In the genomic region with DNA sequence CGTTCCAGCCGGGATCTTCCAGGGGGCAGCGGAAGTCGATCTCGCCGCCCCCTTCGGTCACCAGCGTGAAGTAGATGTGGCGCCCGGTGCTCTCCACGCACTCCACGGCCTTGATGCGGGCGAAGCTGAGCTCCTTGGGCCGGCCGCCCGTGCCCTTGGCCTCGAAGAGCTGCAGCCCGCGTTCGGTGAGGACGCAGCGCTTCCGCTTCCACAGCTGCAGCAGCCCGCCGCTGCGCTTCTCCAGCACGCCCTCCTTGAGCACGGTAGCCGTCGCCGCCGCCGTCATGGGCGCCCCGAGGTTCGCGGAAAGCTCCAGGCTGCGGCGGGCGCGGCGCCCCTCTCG, we compare ENCODE assay signal across 2 cellular contexts.
TF ChIP-seq lines count a peak whose summit lies in the region.

No MANE protein-coding gene starts in this region.

TF ChIP-seq in GM23338, 12 proteins besides CTCF, POLR2A, EP300 and RAD21 (continued from another document):
- TF ChIP-seq, protein P1, sequence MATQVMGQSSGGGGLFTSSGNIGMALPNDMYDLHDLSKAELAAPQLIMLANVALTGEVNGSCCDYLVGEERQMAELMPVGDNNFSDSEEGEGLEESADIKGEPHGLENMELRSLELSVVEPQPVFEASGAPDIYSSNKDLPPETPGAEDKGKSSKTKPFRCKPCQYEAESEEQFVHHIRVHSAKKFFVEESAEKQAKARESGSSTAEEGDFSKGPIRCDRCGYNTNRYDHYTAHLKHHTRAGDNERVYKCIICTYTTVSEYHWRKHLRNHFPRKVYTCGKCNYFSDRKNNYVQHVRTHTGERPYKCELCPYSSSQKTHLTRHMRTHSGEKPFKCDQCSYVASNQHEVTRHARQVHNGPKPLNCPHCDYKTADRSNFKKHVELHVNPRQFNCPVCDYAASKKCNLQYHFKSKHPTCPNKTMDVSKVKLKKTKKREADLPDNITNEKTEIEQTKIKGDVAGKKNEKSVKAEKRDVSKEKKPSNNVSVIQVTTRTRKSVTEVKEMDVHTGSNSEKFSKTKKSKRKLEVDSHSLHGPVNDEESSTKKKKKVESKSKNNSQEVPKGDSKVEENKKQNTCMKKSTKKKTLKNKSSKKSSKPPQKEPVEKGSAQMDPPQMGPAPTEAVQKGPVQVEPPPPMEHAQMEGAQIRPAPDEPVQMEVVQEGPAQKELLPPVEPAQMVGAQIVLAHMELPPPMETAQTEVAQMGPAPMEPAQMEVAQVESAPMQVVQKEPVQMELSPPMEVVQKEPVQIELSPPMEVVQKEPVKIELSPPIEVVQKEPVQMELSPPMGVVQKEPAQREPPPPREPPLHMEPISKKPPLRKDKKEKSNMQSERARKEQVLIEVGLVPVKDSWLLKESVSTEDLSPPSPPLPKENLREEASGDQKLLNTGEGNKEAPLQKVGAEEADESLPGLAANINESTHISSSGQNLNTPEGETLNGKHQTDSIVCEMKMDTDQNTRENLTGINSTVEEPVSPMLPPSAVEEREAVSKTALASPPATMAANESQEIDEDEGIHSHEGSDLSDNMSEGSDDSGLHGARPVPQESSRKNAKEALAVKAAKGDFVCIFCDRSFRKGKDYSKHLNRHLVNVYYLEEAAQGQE (IDR thresholded peaks at IDR 0.05; ENCODE audit: unreplicated experiment): no peak
- TF ChIP-seq CREB1 (CRISPR knock-in tag; IDR thresholded peaks at IDR 0.05; ENCODE audit: low read depth): no peak
- no peak for TF ChIP-seq EZH2phosphoT487 (IDR thresholded peaks at IDR 0.05; ENCODE audit: unreplicated experiment)
- TF ChIP-seq JUNB (IDR thresholded peaks at IDR 0.05; ENCODE audit: unreplicated experiment): no peak
- TF ChIP-seq, protein P2, sequence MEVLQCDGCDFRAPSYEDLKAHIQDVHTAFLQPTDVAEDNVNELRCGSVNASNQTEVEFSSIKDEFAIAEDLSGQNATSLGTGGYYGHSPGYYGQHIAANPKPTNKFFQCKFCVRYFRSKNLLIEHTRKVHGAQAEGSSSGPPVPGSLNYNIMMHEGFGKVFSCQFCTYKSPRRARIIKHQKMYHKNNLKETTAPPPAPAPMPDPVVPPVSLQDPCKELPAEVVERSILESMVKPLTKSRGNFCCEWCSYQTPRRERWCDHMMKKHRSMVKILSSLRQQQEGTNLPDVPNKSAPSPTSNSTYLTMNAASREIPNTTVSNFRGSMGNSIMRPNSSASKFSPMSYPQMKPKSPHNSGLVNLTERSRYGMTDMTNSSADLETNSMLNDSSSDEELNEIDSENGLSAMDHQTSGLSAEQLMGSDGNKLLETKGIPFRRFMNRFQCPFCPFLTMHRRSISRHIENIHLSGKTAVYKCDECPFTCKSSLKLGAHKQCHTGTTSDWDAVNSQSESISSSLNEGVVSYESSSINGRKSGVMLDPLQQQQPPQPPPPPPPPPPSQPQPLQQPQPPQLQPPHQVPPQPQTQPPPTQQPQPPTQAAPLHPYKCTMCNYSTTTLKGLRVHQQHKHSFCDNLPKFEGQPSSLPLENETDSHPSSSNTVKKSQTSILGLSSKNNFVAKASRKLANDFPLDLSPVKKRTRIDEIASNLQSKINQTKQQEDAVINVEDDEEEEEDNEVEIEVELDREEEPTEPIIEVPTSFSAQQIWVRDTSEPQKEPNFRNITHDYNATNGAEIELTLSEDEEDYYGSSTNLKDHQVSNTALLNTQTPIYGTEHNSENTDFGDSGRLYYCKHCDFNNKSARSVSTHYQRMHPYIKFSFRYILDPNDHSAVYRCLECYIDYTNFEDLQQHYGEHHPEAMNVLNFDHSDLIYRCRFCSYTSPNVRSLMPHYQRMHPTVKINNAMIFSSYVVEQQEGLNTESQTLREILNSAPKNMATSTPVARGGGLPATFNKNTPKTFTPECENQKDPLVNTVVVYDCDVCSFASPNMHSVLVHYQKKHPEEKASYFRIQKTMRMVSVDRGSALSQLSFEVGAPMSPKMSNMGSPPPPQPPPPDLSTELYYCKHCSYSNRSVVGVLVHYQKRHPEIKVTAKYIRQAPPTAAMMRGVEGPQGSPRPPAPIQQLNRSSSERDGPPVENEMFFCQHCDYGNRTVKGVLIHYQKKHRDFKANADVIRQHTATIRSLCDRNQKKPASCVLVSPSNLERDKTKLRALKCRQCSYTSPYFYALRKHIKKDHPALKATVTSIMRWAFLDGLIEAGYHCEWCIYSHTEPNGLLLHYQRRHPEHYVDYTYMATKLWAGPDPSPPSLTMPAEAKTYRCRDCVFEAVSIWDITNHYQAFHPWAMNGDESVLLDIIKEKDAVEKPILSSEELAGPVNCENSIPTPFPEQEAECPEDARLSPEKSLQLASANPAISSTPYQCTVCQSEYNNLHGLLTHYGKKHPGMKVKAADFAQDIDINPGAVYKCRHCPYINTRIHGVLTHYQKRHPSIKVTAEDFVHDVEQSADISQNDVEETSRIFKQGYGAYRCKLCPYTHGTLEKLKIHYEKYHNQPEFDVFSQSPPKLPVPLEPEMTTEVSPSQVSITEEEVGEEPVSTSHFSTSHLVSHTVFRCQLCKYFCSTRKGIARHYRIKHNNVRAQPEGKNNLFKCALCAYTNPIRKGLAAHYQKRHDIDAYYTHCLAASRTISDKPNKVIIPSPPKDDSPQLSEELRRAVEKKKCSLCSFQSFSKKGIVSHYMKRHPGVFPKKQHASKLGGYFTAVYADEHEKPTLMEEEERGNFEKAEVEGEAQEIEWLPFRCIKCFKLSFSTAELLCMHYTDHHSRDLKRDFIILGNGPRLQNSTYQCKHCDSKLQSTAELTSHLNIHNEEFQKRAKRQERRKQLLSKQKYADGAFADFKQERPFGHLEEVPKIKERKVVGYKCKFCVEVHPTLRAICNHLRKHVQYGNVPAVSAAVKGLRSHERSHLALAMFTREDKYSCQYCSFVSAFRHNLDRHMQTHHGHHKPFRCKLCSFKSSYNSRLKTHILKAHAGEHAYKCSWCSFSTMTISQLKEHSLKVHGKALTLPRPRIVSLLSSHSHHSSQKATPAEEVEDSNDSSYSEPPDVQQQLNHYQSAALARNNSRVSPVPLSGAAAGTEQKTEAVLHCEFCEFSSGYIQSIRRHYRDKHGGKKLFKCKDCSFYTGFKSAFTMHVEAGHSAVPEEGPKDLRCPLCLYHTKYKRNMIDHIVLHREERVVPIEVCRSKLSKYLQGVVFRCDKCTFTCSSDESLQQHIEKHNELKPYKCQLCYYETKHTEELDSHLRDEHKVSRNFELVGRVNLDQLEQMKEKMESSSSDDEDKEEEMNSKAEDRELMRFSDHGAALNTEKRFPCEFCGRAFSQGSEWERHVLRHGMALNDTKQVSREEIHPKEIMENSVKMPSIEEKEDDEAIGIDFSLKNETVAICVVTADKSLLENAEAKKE (CRISPR knock-in tag; IDR thresholded peaks at IDR 0.05): no peak
- no peak for TF ChIP-seq POLR2AphosphoS5 (IDR thresholded peaks at IDR 0.05; ENCODE audit: low read depth)
- TF ChIP-seq EZH2 (IDR thresholded peaks at IDR 0.05; ENCODE audit: low read depth, unreplicated experiment): no peak
- TF ChIP-seq, protein P3, sequence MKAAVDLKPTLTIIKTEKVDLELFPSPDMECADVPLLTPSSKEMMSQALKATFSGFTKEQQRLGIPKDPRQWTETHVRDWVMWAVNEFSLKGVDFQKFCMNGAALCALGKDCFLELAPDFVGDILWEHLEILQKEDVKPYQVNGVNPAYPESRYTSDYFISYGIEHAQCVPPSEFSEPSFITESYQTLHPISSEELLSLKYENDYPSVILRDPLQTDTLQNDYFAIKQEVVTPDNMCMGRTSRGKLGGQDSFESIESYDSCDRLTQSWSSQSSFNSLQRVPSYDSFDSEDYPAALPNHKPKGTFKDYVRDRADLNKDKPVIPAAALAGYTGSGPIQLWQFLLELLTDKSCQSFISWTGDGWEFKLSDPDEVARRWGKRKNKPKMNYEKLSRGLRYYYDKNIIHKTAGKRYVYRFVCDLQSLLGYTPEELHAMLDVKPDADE (IDR thresholded peaks at IDR 0.05): no peak
- no peak for TF ChIP-seq ZNF331 (CRISPR knock-in tag; IDR thresholded peaks at IDR 0.05; ENCODE audit: low read depth)
- TF ChIP-seq ZNF114 (CRISPR knock-in tag; IDR thresholded peaks at IDR 0.05): no peak

TF ChIP-seq in liver, 16 proteins besides CTCF, POLR2A, EP300 and RAD21 (continued from another document):
- TF ChIP-seq, protein P4, sequence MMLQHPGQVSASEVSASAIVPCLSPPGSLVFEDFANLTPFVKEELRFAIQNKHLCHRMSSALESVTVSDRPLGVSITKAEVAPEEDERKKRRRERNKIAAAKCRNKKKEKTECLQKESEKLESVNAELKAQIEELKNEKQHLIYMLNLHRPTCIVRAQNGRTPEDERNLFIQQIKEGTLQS (IDR thresholded peaks at IDR 0.05): no peak
TF ChIP-seq in liver: peak in this region for 0.
